In the genomic region with DNA sequence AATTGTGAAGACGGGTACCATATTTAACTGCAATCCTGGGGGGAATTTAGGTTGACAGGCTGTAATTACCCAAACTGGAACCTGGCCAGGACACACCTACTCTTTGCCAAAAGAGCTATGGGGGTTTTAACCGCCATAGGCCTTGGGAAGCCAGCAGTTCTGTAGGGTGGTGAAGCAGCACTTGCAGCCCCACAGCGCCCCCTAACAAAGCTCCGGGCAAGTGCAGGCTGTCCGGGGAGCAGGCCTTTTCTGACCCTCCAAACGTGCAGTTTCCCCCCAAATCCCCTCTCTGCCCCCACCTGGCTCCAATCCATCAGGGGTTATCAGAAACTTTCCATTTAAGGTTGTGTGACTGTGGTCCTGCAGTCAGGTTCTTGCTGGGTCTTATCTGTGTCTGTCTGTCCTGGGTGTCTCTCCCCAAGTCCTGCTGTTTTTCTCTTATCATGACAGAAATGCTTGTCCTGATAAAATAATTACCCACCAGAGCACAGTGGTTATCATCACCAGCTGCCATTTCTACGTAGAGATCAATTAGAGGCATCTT, we compare ENCODE assay signal across 9 cellular contexts.
A peak's percentile ranks its signal among the peaks of the same experiment; 100 is the strongest.
DNase-seq lines count a peak whose midpoint lies in the region; ATAC-seq lines count a peak whose summit lies in the region.
"Had no signal": no experiment of that assay in that cellular context is flagged by ENCODE, and none has a peak within 500 bp of the region (broad histone marks: within the 10 kb centered on the region; RNA-seq: fewer than 3 reads in every experiment).

No MANE protein-coding gene starts in this region.

- no peaks in the 10 kb centered on the region for H3K27me3 Mint-ChIP-seq in stimulated activated naive B cell treated with anti-CD40 and anti-IgM and Interleukin-4, amounts not matched to agents 10 μg/mL and 1 μg/mL and 100 μg/mL, for 72 hours

- DNase-seq in SKM-1 treated with dmso at 0.1 percent for 144 hours (lab: John Stamatoyannopoulos, UW; ENCODE audit: unreplicated experiment): peak; percentile 3
- no peak for DNase-seq in SKM-1 (lab: John Stamatoyannopoulos, UW; ENCODE audit: unreplicated experiment)
- DNase-seq in NCI-H2227 treated with DMSO at 0.1 percent for 48 hours (lab: John Stamatoyannopoulos, UW): peak; percentile 95
- DNase-seq in activated CD8-positive, alpha-beta memory T cell treated with anti-CD3 and anti-CD28 coated beads, Interleukin-2, amount 50 U/mL, for 48 hours: peak; percentile 74
- DNase-seq in left ventricle myocardium superior: peak; percentile 58
- DNase-seq in stimulated activated naive B cell treated with anti-CD40 and anti-IgM and Interleukin-4, amounts not matched to agents 10 μg/mL and 1 μg/mL and 100 μg/mL, for 72 hours: no peak

- peaks cover 8 to 34% of the 10 kb centered on the region in 2 donors for H3K4me1 Mint-ChIP-seq in stimulated activated naive B cell treated with anti-CD40 and anti-IgM and Interleukin-4, amounts not matched to agents 10 μg/mL and 1 μg/mL and 100 μg/mL, for 72 hours
- H3K4me1 Mint-ChIP-seq: T-helper 17 cell had no signal

- intact Hi-C loops in left ventricle myocardium superior (cut with micrococcal nuclease): no loop called here

- no peaks in the 10 kb centered on the region for H3K9me3 Mint-ChIP-seq in stimulated activated naive B cell treated with anti-CD40 and anti-IgM and Interleukin-4, amounts not matched to agents 10 μg/mL and 1 μg/mL and 100 μg/mL, for 72 hours

- peak; percentile 48 for ATAC-seq in left ventricle myocardium superior
- ATAC-seq in stimulated activated naive B cell treated with anti-CD40 and anti-IgM and Interleukin-4, amounts not matched to agents 10 μg/mL and 1 μg/mL and 100 μg/mL, for 72 hours (replicated peaks): peak; percentile 45 to 59
- ATAC-seq in GM19395 (IDR thresholded peaks at IDR 0.05; ENCODE audit: unreplicated experiment): no peak
- ATAC-seq in GM21423 (IDR thresholded peaks at IDR 0.05; ENCODE audit: unreplicated experiment): no peak
- ATAC-seq: T-helper 17 cell had no signal

- no peak overlapping the region for H3K27ac Mint-ChIP-seq in stimulated activated naive B cell treated with anti-CD40 and anti-IgM and Interleukin-4, amounts not matched to agents 10 μg/mL and 1 μg/mL and 100 μg/mL, for 72 hours
- H3K27ac Mint-ChIP-seq: T-helper 17 cell had no signal

- H3K4me3 Mint-ChIP-seq in stimulated activated naive B cell treated with anti-CD40 and anti-IgM and Interleukin-4, amounts not matched to agents 10 μg/mL and 1 μg/mL and 100 μg/mL, for 72 hours: no peak overlapping the region
- H3K4me3 Mint-ChIP-seq: T-helper 17 cell had no signal

- peaks cover 0 to 1% of the 10 kb centered on the region in 2 donors for H3K36me3 Mint-ChIP-seq in stimulated activated naive B cell treated with anti-CD40 and anti-IgM and Interleukin-4, amounts not matched to agents 10 μg/mL and 1 μg/mL and 100 μg/mL, for 72 hours

Comparison
In these comparisons a context has a peak if more than half of its experiments do, and no peak if none do; other contexts are left out.
1. DNase-seq: peak in SKM-1 treated with dmso at 0.1 percent for 144 hours (single experiment), NCI-H2227 treated with DMSO at 0.1 percent for 48 hours (single experiment), activated CD8-positive, alpha-beta memory T cell treated with anti-CD3 and anti-CD28 coated beads, Interleukin-2, amount 50 U/mL, for 48 hours (single experiment) and left ventricle myocardium superior (single experiment); none in SKM-1 (single experiment) and stimulated activated naive B cell treated with anti-CD40 and anti-IgM and Interleukin-4, amounts not matched to agents 10 μg/mL and 1 μg/mL and 100 μg/mL, for 72 hours (single experiment).
2. ATAC-seq: peak in left ventricle myocardium superior (single experiment) and stimulated activated naive B cell treated with anti-CD40 and anti-IgM and Interleukin-4, amounts not matched to agents 10 μg/mL and 1 μg/mL and 100 μg/mL, for 72 hours (2 of 2); none in GM19395 (single experiment) and GM21423 (single experiment).